Comparison of ENCODE assay signal across 8 cellular contexts in the genomic region with DNA sequence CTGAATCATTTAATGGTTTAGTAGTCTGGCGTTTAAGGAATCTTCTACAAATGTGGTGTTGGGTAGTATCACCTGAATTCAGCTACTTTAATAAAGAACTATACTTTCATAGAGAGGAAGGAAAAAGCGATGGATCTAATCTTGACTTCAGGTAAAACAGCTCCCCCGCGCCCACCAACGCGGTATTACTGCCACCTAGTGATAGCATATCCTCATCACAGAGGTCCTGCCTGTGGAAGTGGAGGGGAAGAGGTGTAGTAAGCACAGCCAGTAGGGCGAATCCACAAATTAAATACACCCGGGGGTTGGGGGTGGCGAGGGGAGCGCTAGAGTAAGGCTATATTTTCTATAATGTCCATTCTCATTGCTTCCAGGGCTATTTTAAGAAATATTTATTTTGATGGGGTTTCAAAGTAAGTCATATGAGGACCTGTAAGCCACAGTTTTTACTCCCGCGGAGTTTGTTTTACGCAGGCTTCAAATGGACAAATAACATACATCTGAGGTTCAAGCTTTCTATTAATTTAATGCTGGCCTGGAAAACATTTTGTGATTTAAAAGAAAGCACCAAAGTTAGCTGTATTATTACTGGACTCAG. TPM values are rescaled to one million over a fixed set of nuclear protein-coding genes. Genes with fewer than 3 reads are reported as not detected.
DNase-seq lines count a peak whose midpoint lies in the region; ATAC-seq and TF ChIP-seq lines count a peak whose summit lies in the region.

No MANE protein-coding gene starts in this region.

- TF ChIP-seq CTCF in OCI-LY3 (IDR thresholded peaks at IDR 0.05; ENCODE audit: low read depth, low read length) (peak; percentile 92), progenitor cell of endocrine pancreas (IDR thresholded peaks at IDR 0.05; ENCODE audit: unreplicated experiment) (peak; percentile 86)

- intact Hi-C loops in CD4-positive, alpha-beta memory T cell (cut with micrococcal nuclease), result loop anchor here (1.0 to 10.0 kb wide), 3 partner anchors 247 to 690 kb away; no protein-coding TSS in a partner anchor

- no peaks in the 10 kb centered on the region for H3K79me2 ChIP-seq in OCI-LY3 (ENCODE audit: low read length)

- peak overlapping the region; percentile 83 for H2AFZ ChIP-seq in OCI-LY3 (ENCODE audit: low read depth, low read length)

- ATAC-seq in GM19324 (IDR thresholded peaks at IDR 0.05; ENCODE audit: low FRiP score, unreplicated experiment), result peak; percentile 73
- ATAC-seq in HG03196 (IDR thresholded peaks at IDR 0.05; ENCODE audit: unreplicated experiment), result peak; percentile 82

- peak overlapping the region; percentile 87 for H3K4me2 ChIP-seq in OCI-LY3 (ENCODE audit: low read length)

- H3K4me3 ChIP-seq in CD4-positive, alpha-beta memory T cell (ENCODE audit: low read length in 2 of 2), result no peak overlapping the region
- H3K4me3 ChIP-seq in OCI-LY3 (ENCODE audit: low read length), result peak overlapping the region; percentile 63

- no peaks in the 10 kb centered on the region for H3K36me3 Mint-ChIP-seq in CD4-positive, alpha-beta memory T cell
- no peaks in the 10 kb centered on the region for H3K36me3 Mint-ChIP-seq in progenitor cell of endocrine pancreas (ENCODE audit: insufficient read depth)

- no peaks in the 10 kb centered on the region for H3K27me3 ChIP-seq in CD4-positive, alpha-beta memory T cell (ENCODE audit: insufficient read depth, low read length)
- no peaks in the 10 kb centered on the region for H3K27me3 ChIP-seq in OCI-LY3 (ENCODE audit: low read depth, low read length)

- peak; percentile 69 to 76 (median 70) for DNase-seq in CD4-positive, alpha-beta memory T cell
- DNase-seq in activated T-cell treated with anti-CD3 and anti-CD28 coated beads for 24 hours (ENCODE audit: low read depth) (peak; percentile 64), fibroblast of peridontal ligament (ENCODE audit: extremely low read depth) (peak; percentile 43), progenitor cell of endocrine pancreas (ENCODE audit: low spot score, unreplicated experiment) (peak; percentile 52), cortex of kidney (lab: John Stamatoyannopoulos, UW) (no peak)

- H3K27ac Mint-ChIP-seq in CD4-positive, alpha-beta memory T cell, result no peak overlapping the region
- no peak overlapping the region for H3K27ac Mint-ChIP-seq in progenitor cell of endocrine pancreas

- H3K27ac ChIP-seq in CD4-positive, alpha-beta memory T cell (ENCODE audit: low read depth, low read length), result no peak overlapping the region
- no peak overlapping the region for H3K27ac ChIP-seq in OCI-LY3 (ENCODE audit: low read length)

- H3K9me3 ChIP-seq in CD4-positive, alpha-beta memory T cell (ENCODE audit: control insufficient read depth in 1 of 2, low read length in 2 of 2), result no peaks in the 10 kb centered on the region
- no peaks in the 10 kb centered on the region for H3K9me3 ChIP-seq in OCI-LY3 (ENCODE audit: insufficient read depth, low read length)

- H3K36me3 ChIP-seq in CD4-positive, alpha-beta memory T cell (ENCODE audit: insufficient read depth, low read length), result no peaks in the 10 kb centered on the region
- no peaks in the 10 kb centered on the region for H3K36me3 ChIP-seq in OCI-LY3 (replicated peaks; ENCODE audit: low read depth, low read length)

- H3K27me3 Mint-ChIP-seq in CD4-positive, alpha-beta memory T cell, result peaks cover 4 to 5% of the 10 kb centered on the region in 2 donors
- H3K27me3 Mint-ChIP-seq in progenitor cell of endocrine pancreas, result no peaks in the 10 kb centered on the region

- H3K9me3 Mint-ChIP-seq in CD4-positive, alpha-beta memory T cell, result no peaks in the 10 kb centered on the region
- no peaks in the 10 kb centered on the region for H3K9me3 Mint-ChIP-seq in progenitor cell of endocrine pancreas (ENCODE audit: low read depth)

- peaks cover 5 to 6% (median 5%) of the 10 kb centered on the region in 4 donors for H3K4me1 Mint-ChIP-seq in CD4-positive, alpha-beta memory T cell
- H3K4me1 Mint-ChIP-seq in progenitor cell of endocrine pancreas (ENCODE audit: low read depth), result no peaks in the 10 kb centered on the region

- H3K4me1 ChIP-seq in CD4-positive, alpha-beta memory T cell (ENCODE audit: insufficient read depth, low read length), result no peaks in the 10 kb centered on the region
- H3K4me1 ChIP-seq in OCI-LY3 (ENCODE audit: low read length), result peaks cover 28% of the 10 kb centered on the region

- POLR2A ChIA-PET in CD4-positive, alpha-beta memory T cell (lab: Charles Lee; ENCODE audit: partially characterized antibody), result interaction anchor here (0.6 to 1.4 kb wide), 5 partner anchors 9 to 245 kb away, joined by 3 to 13 read pairs (median 4); partner anchors contain the start of genes DAPP1, DNAJB14 and LAMTOR3

- peak overlapping the region in 1 of 8 donors; percentile 62 for H3K4me3 Mint-ChIP-seq in CD4-positive, alpha-beta memory T cell
- H3K4me3 Mint-ChIP-seq in progenitor cell of endocrine pancreas (ENCODE audit: low read depth), result no peak overlapping the region

- peak overlapping the region; percentile 43 for H3K9ac ChIP-seq in OCI-LY3 (ENCODE audit: low read length)

- CTCF ChIA-PET in CD4-positive, alpha-beta memory T cell (lab: Charles Lee; ENCODE audit: partially characterized antibody), result interaction anchor here (0.6 to 6.0 kb wide), 55 partner anchors 9 to 765 kb away, joined by 3 to 37 read pairs (median 5); partner anchors contain the start of genes DAPP1, DNAJB14, LAMTOR3 and TRMT10A

- no peaks in the 10 kb centered on the region for H4K20me1 ChIP-seq in OCI-LY3 (ENCODE audit: insufficient read depth, low read length)

RNA-seq across cellular contexts. Expression of gene DAPP1, which starts 8.3 kb away (rescaled TPM):
- total RNA-seq in CD4-positive, alpha-beta memory T cell, result 10 to 100 TPM; 21.3 to 23.0 TPM
- 10 to 100 TPM; 16.8 to 27.7 TPM for polyA plus RNA-seq in CD4-positive, alpha-beta memory T cell
- 0.12 TPM in 1 of 2 replicates, not detected in the other for total RNA-seq in progenitor cell of endocrine pancreas

Comparison
In these comparisons a context has a peak if more than half of its experiments do, and no peak if none do; other contexts are left out.
1. RNA of gene DAPP1, which starts 8.3 kb away (total RNA-seq): 21.3 to 23.0 TPM in CD4-positive, alpha-beta memory T cell; 0.12 TPM in progenitor cell of endocrine pancreas; every median in the first group is over 10 times any median in the second.